ENCODE assay signal across 8 cellular contexts in the genomic region with DNA sequence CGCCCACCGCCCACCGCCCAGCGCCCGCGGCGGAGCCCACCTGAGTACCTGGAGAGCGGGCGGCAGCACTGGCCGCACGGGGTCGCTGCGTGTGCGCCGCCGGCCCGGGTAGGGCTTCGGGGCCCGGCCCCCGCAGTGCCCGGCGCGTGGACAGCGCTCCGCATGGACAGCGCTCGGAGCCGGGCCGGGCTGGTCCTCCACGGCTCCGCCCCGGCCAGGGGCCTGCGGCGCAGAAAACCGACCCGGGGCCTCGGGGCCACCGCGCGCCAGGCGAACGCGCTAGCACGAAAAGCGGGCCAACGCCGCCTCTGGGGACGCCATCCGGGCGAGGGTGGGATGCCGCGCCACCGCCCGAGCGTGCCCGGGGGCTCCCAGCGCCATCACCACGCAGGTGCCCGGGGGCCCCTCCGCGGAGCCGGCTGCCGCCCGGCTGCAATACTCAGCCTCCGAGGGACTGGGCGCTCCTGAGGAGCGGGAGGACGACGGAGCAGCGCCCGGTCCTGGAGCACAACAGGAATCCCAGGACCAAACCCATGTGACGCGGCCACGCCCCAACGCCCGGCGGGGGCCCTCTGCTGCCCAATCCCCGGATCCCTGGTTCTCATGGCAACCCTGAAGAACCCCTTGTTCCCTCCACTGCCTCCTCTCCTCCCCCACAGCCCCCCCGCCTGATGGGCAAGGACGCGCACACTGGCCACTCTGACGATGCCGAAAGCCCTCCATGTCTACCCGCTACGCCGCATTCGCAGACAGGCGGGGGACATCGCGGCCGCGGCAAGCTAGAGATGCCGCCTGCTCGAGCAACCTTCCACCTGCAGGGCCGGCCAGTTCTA. TPM values are rescaled to one million over a fixed set of nuclear protein-coding genes. Genes with fewer than 3 reads are reported as not detected.
A peak's percentile ranks its signal among the peaks of the same experiment; 100 is the strongest.
DNase-seq lines count a peak whose midpoint lies in the region; ATAC-seq, FAIRE-seq and TF ChIP-seq lines count a peak whose summit lies in the region.

A gene (minus strand): TSS at position 521 of the 833 bp plus-strand sequence. CDS start 50,574 bp downstream, outside the sequence.

- H3K9me1 ChIP-seq in keratinocyte (ENCODE audit: control insufficient read depth, extremely low read depth, insufficient read depth, low read length) = no peaks in the 10 kb centered on the region

- no peaks in the 10 kb centered on the region for H3K4me1 ChIP-seq in keratinocyte (ENCODE audit: control insufficient read depth, extremely low read depth, insufficient read depth, low read length)
- H3K4me1 ChIP-seq in skeletal muscle satellite cell (ENCODE audit: control insufficient read depth, insufficient read depth, low read length) = peaks cover 2% of the 10 kb centered on the region

- H3K36me3 ChIP-seq in keratinocyte (ENCODE audit: control insufficient read depth in 2 of 2, extremely low read depth in 1 of 2, insufficient read depth in 2 of 2, low read length in 2 of 2) (no peaks in the 10 kb centered on the region), skeletal muscle satellite cell (ENCODE audit: insufficient read depth, low read length) (no peaks in the 10 kb centered on the region)

- H3K27ac ChIP-seq in keratinocyte (ENCODE audit: control insufficient read depth, insufficient read depth, low read length) = no peak within 1 kb of the TSS

- dilution Hi-C loops in keratinocyte (cut with MboI; ENCODE audit: extremely low pct_ligation_motif_present, low sequenced_read_pairs) = no loop called here

- peak in 1 of 3 experiments; percentile 48 for TF ChIP-seq CTCF in keratinocyte (optimal IDR thresholded peaks at IDR 0.05 in 1 of 3, IDR thresholded peaks at IDR 0.05 in 1 of 3, conservative IDR thresholded peaks at IDR 0.05 in 1 of 3; ENCODE audit: extremely low read depth in 1 of 3, insufficient read depth in 2 of 3, low read length in 3 of 3)

- H3K79me2 ChIP-seq in keratinocyte (ENCODE audit: control insufficient read depth, insufficient read depth, low read length) = peaks cover 8% of the 10 kb centered on the region

- H3K4me2 ChIP-seq in keratinocyte (ENCODE audit: control insufficient read depth, extremely low read depth, insufficient read depth, low read depth, low read length) (peak within 1 kb of the TSS; percentile 44), skeletal muscle satellite cell (ENCODE audit: low read length) (peak within 1 kb of the TSS; percentile 83)

- H4K20me1 ChIP-seq in keratinocyte (ENCODE audit: control insufficient read depth, extremely low read depth, insufficient read depth, low read length) = peaks cover 13% of the 10 kb centered on the region

- H2AFZ ChIP-seq in keratinocyte (ENCODE audit: control insufficient read depth, low read length) = no peak within 1 kb of the TSS

- H3K9me3 ChIP-seq in keratinocyte (ENCODE audit: control insufficient read depth, low read depth, low read length) (no peaks in the 10 kb centered on the region), skeletal muscle satellite cell (replicated peaks; ENCODE audit: low read length) (no peaks in the 10 kb centered on the region)

- H3K4me3 ChIP-seq in keratinocyte (ENCODE audit: control insufficient read depth in 2 of 3, extremely low read depth in 1 of 3, insufficient read depth in 2 of 3, low read depth in 1 of 3, low read length in 3 of 3) = peak within 1 kb of the TSS in 2 of 3 experiments; percentile 15 to 18
- peak within 1 kb of the TSS; percentile 69 for H3K4me3 ChIP-seq in skeletal muscle satellite cell (ENCODE audit: low read length)

- DNase-seq in ELF-1 (ENCODE audit: low read depth, low spot score) (peak; percentile 58), NCI-H69 (lab: John Stamatoyannopoulos, UW) (peak; percentile 81), cerebellar nuclear complex (lab: John Stamatoyannopoulos, UW) (peak; percentile 42 to 54), keratinocyte (ENCODE audit: low read depth, low spot score) (no peak)

- FAIRE-seq in keratinocyte (lab: Jason Lieb, UNC) = no peak

- H3K27me3 ChIP-seq in keratinocyte (ENCODE audit: control insufficient read depth, extremely low read depth, insufficient read depth, low read length) = peaks cover 25% of the 10 kb centered on the region
- no peaks in the 10 kb centered on the region for H3K27me3 ChIP-seq in skeletal muscle satellite cell (ENCODE audit: control insufficient read depth, insufficient read depth, low read length)

- H3K9ac ChIP-seq in keratinocyte (ENCODE audit: control insufficient read depth, extremely low read depth, insufficient read depth, low read length) (no peak within 1 kb of the TSS), skeletal muscle satellite cell (ENCODE audit: low read depth, low read length) (peak within 1 kb of the TSS; percentile 67)

- ATAC-seq in GM21367 (IDR thresholded peaks at IDR 0.05; ENCODE audit: unreplicated experiment) (no peak), HG02759 (IDR thresholded peaks at IDR 0.05; ENCODE audit: unreplicated experiment) (no peak), GM21360 (IDR thresholded peaks at IDR 0.05; ENCODE audit: unreplicated experiment) (no peak)

RNA-seq across cellular contexts. Expression of the gene that starts here (rescaled TPM):
- 3.8 to 5.6 TPM (median 4.4 TPM) in 3 replicates for polyA plus RNA-seq in keratinocyte
- 4.6 TPM for polyA plus RNA-seq in keratinocyte (2011; ENCODE audit: low read depth)
- 5.3 and 6.0 TPM in 2 replicates for polyA plus RNA-seq in keratinocyte (2011; cell fraction: cytosol; rRNA removed)
- 11.6 and 12.9 TPM in 2 replicates for polyA plus RNA-seq in keratinocyte (2011; cell fraction: nucleus; rRNA removed)
- polyA plus RNA-seq in keratinocyte (2012; ENCODE audit: low replicate concordance) = 7.2 and 7.9 TPM in 2 replicates
- polyA minus RNA-seq in keratinocyte = 8.1 to 16.8 TPM (median 12.6 TPM) in 3 replicates
- 12.3 TPM for polyA minus RNA-seq in keratinocyte (2011; cell fraction: cytosol; rRNA and poly(A)+ RNA removed)
- 13.7 and 27.1 TPM in 2 replicates for polyA minus RNA-seq in keratinocyte (2011; cell fraction: nucleus; rRNA and poly(A)+ RNA removed)
- 39.8 and 41.8 TPM in 2 replicates for total RNA-seq in skeletal muscle satellite cell (2012; rRNA removed)
